3 cellular contexts compared by ENCODE assay signal in the genomic region with DNA sequence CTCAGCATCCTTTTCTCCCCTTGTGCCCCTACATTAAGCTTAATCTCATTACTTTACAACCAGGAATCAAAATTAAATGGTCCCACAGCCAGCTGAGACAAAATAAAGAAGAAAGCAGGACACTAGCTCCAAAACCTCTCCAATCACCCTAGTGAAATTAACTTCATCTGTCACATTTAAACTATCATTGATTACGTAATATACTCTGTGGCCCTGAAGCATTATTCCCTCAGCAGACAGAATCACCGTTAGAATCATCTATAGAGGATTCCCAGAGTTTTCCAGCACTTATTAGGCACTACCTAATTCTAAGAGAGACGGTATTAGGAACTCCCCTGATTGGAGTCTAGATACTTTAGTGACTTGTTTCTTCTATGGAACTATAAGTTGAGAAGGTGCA.
A peak's percentile ranks its signal among the peaks of the same experiment; 100 is the strongest.
TF ChIP-seq lines count a peak whose summit lies in the region.

Gene OR4K17, plus strand, starts transcription at position 302 of the 400 bp plus-strand sequence. CDS start 6,761 bp downstream, outside the sequence.

TF ChIP-seq in HepG2, 621 proteins besides CTCF, POLR2A, EP300 and RAD21:
- no peak for TF ChIP-seq NBN (conservative IDR thresholded peaks at IDR 0.05)
- no peak for TF ChIP-seq STAT6 (CRISPR knock-in tag; IDR thresholded peaks at IDR 0.05; ENCODE audit: borderline replicate concordance)
- TF ChIP-seq HNRNPL (IDR thresholded peaks at IDR 0.05; ENCODE audit: low read depth, low read length): no peak
- TF ChIP-seq, protein P1, sequence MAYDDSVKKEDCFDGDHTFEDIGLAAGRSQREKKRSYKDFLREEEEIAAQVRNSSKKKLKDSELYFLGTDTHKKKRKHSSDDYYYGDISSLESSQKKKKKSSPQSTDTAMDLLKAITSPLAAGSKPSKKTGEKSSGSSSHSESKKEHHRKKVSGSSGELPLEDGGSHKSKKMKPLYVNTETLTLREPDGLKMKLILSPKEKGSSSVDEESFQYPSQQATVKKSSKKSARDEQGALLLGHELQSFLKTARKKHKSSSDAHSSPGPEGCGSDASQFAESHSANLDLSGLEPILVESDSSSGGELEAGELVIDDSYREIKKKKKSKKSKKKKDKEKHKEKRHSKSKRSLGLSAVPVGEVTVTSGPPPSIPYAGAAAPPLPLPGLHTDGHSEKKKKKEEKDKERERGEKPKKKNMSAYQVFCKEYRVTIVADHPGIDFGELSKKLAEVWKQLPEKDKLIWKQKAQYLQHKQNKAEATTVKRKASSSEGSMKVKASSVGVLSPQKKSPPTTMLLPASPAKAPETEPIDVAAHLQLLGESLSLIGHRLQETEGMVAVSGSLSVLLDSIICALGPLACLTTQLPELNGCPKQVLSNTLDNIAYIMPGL (CRISPR knock-in tag; IDR thresholded peaks at IDR 0.05; ENCODE audit: borderline replicate concordance in 1 of 2, low read depth in 1 of 2): no peak
- peak; percentile 64; the same call in 1 of the 2 replicates for TF ChIP-seq CEBPB (IDR thresholded peaks at IDR 0.05; ENCODE audit: borderline replicate concordance, low read depth, low read length)

TF ChIP-seq in IMR-90, 13 proteins besides CTCF, POLR2A, EP300 and RAD21:
- no peak for TF ChIP-seq SMC3 (IDR thresholded peaks at IDR 0.05; ENCODE audit: low read depth, low read length)
- TF ChIP-seq, protein P2, sequence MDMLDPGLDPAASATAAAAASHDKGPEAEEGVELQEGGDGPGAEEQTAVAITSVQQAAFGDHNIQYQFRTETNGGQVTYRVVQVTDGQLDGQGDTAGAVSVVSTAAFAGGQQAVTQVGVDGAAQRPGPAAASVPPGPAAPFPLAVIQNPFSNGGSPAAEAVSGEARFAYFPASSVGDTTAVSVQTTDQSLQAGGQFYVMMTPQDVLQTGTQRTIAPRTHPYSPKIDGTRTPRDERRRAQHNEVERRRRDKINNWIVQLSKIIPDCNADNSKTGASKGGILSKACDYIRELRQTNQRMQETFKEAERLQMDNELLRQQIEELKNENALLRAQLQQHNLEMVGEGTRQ (IDR thresholded peaks at IDR 0.05; ENCODE audit: low read depth, low read length): no peak
- TF ChIP-seq RCOR1 (IDR thresholded peaks at IDR 0.05; ENCODE audit: insufficient replicate concordance, low read length): no peak
- no peak for TF ChIP-seq CHD1 (IDR thresholded peaks at IDR 0.05; ENCODE audit: low read depth, low read length)
- no peak for TF ChIP-seq BHLHE40 (IDR thresholded peaks at IDR 0.05; ENCODE audit: low read depth, low read length)
- TF ChIP-seq, protein P3, sequence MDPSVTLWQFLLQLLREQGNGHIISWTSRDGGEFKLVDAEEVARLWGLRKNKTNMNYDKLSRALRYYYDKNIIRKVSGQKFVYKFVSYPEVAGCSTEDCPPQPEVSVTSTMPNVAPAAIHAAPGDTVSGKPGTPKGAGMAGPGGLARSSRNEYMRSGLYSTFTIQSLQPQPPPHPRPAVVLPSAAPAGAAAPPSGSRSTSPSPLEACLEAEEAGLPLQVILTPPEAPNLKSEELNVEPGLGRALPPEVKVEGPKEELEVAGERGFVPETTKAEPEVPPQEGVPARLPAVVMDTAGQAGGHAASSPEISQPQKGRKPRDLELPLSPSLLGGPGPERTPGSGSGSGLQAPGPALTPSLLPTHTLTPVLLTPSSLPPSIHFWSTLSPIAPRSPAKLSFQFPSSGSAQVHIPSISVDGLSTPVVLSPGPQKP (IDR thresholded peaks at IDR 0.05; ENCODE audit: borderline replicate concordance, low read depth, low read length): no peak
- TF ChIP-seq CEBPB (IDR thresholded peaks at IDR 0.05; ENCODE audit: low read depth, low read length): peak; percentile 53

TF ChIP-seq in K562, 482 proteins besides CTCF, POLR2A, EP300 and RAD21:
- TF ChIP-seq CEBPB (tag; IDR thresholded peaks at IDR 0.05): peak; percentile 75
- TF ChIP-seq CEBPG (CRISPR knock-in tag; IDR thresholded peaks at IDR 0.05): no peak
- peak in 1 of 2 experiments; percentile 52; a peak in 1 of 4 replicates for TF ChIP-seq CEBPG (tag; conservative IDR thresholded peaks at IDR 0.05 in 1 of 2, IDR thresholded peaks at IDR 0.05 in 1 of 2)
- no peak for TF ChIP-seq TCFL5 (CRISPR knock-in tag; conservative IDR thresholded peaks at IDR 0.05)
